In the genomic region with DNA sequence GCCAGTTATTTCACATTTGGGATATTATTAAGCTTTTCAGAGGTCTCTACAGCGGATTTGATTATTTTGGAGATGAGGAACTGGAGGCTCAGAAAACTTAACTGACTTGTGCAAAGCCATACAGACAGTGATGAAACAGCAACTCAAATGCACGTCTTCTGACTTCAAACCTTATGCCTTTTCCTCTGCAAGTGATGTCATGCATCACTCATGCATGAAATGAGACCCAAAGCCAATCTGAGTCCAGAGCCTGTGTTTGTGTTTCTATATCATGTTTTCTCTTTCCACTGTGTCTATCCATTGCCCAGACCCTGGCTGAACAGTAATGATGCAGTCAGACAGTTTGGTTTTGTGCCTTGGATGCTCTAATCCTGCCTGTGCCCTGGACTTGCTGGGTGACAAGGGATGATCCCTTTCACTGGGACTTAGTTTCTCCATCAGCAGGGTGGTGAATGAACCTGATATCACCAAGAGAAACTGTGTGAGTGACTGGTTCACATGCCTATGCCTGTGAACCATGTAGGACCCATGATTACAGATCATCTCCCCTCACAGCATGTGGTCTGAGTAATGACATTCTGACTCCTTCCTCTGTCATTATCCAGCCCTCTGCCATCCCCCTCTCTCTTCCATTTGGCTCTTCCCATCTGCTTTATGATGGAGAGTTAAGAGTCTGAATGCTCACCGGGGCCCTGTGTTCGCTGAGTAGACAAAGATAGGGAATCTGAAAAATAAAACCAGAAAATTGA, we compare ENCODE assay signal across 18 cellular contexts. TPM values are rescaled to one million over a fixed set of nuclear protein-coding genes. Genes with fewer than 3 reads are reported as not detected.
DNase-seq lines count a peak whose midpoint lies in the region; ATAC-seq and TF ChIP-seq lines count a peak whose summit lies in the region.
"Had no signal": no experiment of that assay in that cellular context is flagged by ENCODE, and none has a peak within 500 bp of the region (broad histone marks: within the 10 kb centered on the region; RNA-seq: fewer than 3 reads in every experiment).

No MANE protein-coding gene starts in this region.

- DNase-seq in DMS53 treated with DMSO at 0.1 percent for 48 hours (lab: John Stamatoyannopoulos, UW; ENCODE audit: unreplicated experiment) (peak; percentile 5), RKO (ENCODE audit: low spot score) (peak; percentile 18), immature natural killer cell (no peak), anterior cingulate cortex (lab: John Stamatoyannopoulos, UW) (no peak), GM19240 (ENCODE audit: insufficient read length, low spot score) (no peak), upper lobe of right lung (no peak), superior temporal gyrus (ENCODE audit: extremely low spot score) (no peak)
- DNase-seq: BE2C; foreskin fibroblast; HCEC 1CT; KG1; NCI-H510A treated with DMSO at 0.1 percent for 48 hours; nucleus accumbens; stimulated activated naive CD4-positive, alpha-beta T cell; uterus had no signal

- H3K27ac Mint-ChIP-seq in immature natural killer cell: peak overlapping the region in 5 of 6 donors; percentile 12 to 84 (median 79)

- H3K27ac ChIP-seq in BLaER1 (peak overlapping the region; percentile 97), upper lobe of right lung (no peak overlapping the region)
- H3K27ac ChIP-seq: uterus had no signal

- no peak for TF ChIP-seq CTCF in upper lobe of right lung (IDR thresholded peaks at IDR 0.05)

- peak overlapping the region; percentile 85 for H3K9ac ChIP-seq in BLaER1

- ATAC-seq in upper lobe of right lung: no peak

- intact Hi-C loops in upper lobe of right lung (cut with DNase I): no loop called here

- no peaks in the 10 kb centered on the region for H4K20me1 ChIP-seq in BLaER1

- H3K36me3 ChIP-seq in BLaER1: peaks cover 16% of the 10 kb centered on the region; the same call in 1 of the 2 replicates
- no peaks in the 10 kb centered on the region for H3K36me3 ChIP-seq in upper lobe of right lung
- H3K36me3 ChIP-seq: BE2C, uterus had no signal

- H3K9me3 ChIP-seq in BLaER1 (peaks cover 36% of the 10 kb centered on the region), upper lobe of right lung (no peaks in the 10 kb centered on the region)
- H3K9me3 ChIP-seq: BE2C, uterus had no signal

- H3K36me3 Mint-ChIP-seq in immature natural killer cell: peaks cover 18 to 49% (median 41%) of the 10 kb centered on the region in 3 donors

- no peak overlapping the region for H3K4me3 Mint-ChIP-seq in immature natural killer cell

- peak overlapping the region; percentile 90 for H3K4me2 ChIP-seq in BLaER1

- H3K27me3 Mint-ChIP-seq in immature natural killer cell (ENCODE audit: low read depth in 3 of 3): no peaks in the 10 kb centered on the region

- H3K4me1 ChIP-seq in BLaER1: peaks cover 78% of the 10 kb centered on the region
- no peaks in the 10 kb centered on the region for H3K4me1 ChIP-seq in upper lobe of right lung
- H3K4me1 ChIP-seq: BE2C, uterus had no signal

- peaks cover 10 to 38% of the 10 kb centered on the region in 2 donors for H3K4me1 Mint-ChIP-seq in immature natural killer cell

- H3K27me3 ChIP-seq in BLaER1 (no peaks in the 10 kb centered on the region), upper lobe of right lung (no peaks in the 10 kb centered on the region)
- H3K27me3 ChIP-seq: BE2C, uterus had no signal

- no peaks in the 10 kb centered on the region for H3K9me3 Mint-ChIP-seq in immature natural killer cell

- H3K4me3 ChIP-seq in BLaER1 (peak overlapping the region; percentile 47), upper lobe of right lung (no peak overlapping the region)
- H3K4me3 ChIP-seq: uterus had no signal

RNA-seq across cellular contexts. Expression of gene SLAMF6, which starts 33.4 kb away (rescaled TPM):
- 100 to 1,000 TPM; 105 to 210 (median 125) TPM for polyA plus RNA-seq in immature natural killer cell
- total RNA-seq in upper lobe of right lung: 4.4 TPM
- total RNA-seq: cerebellum, lung microvascular endothelial cell had no signal

Comparison
In these comparisons a context has a peak if more than half of its experiments do, and no peak if none do; other contexts are left out.
1. DNase-seq: peak in DMS53 treated with DMSO at 0.1 percent for 48 hours (single experiment) and RKO (single experiment); none in immature natural killer cell (0 of 3), anterior cingulate cortex (0 of 58), GM19240 (single experiment), upper lobe of right lung (single experiment) and superior temporal gyrus (single experiment).